ENCODE assay signal across 1 cellular context in the genomic region with DNA sequence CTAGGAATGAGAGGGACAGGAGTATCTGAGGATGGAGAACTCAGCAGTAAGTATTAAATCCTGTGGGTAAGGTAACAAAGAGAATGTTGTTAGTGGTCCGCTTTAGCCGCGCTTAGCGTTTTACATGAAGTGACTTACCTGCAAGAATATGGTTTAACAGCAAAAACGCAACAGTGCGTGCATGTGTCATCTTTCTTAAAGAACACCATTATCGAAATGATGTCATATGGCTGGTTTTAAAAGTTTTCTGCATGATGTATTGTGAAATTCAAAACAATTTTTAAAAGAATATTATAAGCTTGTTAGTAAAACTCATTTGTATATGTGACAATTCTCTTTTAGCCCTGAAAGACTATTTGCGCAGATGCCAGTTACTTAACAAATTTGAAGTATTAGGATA.
TF ChIP-seq lines count a peak whose summit lies in the region.

No MANE protein-coding gene starts in this region.

TF ChIP-seq in GM12878, 131 proteins besides CTCF, POLR2A, EP300 and RAD21:
- TF ChIP-seq BHLHE40 (IDR thresholded peaks at IDR 0.05; ENCODE audit: borderline replicate concordance in 1 of 2, low read depth in 2 of 2, low read length in 1 of 2) (no peak), EED (IDR thresholded peaks at IDR 0.05; ENCODE audit: low read depth) (no peak), CHD2 (IDR thresholded peaks at IDR 0.05; ENCODE audit: borderline replicate concordance, low read depth, low read length) (no peak), SIN3A (IDR thresholded peaks at IDR 0.05; ENCODE audit: low read depth, low read length) (no peak), ATF7 (IDR thresholded peaks at IDR 0.05; ENCODE audit: low read depth) (peak; percentile 22; the same call in 1 of the 2 replicates), TAF1 (IDR thresholded peaks at IDR 0.05; ENCODE audit: borderline replicate concordance, low read depth, low read length) (no peak)
- TF ChIP-seq, protein P1, sequence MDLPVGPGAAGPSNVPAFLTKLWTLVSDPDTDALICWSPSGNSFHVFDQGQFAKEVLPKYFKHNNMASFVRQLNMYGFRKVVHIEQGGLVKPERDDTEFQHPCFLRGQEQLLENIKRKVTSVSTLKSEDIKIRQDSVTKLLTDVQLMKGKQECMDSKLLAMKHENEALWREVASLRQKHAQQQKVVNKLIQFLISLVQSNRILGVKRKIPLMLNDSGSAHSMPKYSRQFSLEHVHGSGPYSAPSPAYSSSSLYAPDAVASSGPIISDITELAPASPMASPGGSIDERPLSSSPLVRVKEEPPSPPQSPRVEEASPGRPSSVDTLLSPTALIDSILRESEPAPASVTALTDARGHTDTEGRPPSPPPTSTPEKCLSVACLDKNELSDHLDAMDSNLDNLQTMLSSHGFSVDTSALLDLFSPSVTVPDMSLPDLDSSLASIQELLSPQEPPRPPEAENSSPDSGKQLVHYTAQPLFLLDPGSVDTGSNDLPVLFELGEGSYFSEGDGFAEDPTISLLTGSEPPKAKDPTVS (IDR thresholded peaks at IDR 0.05; ENCODE audit: low read depth, low read length) = no peak
